In genomic region chr16:1390239-1390638, GRCh38 we compare ENCODE assay signal across 3 cellular contexts.
TF ChIP-seq lines count a peak whose summit lies in the region.

No MANE protein-coding gene starts in this region.

TF ChIP-seq in IMR-90, 13 proteins besides CTCF, POLR2A, EP300 and RAD21:
- no peak for TF ChIP-seq MXI1 (IDR thresholded peaks at IDR 0.05; ENCODE audit: borderline replicate concordance, low read depth, low read length)
- TF ChIP-seq FOS (IDR thresholded peaks at IDR 0.05; ENCODE audit: low read depth, low read length): no peak
- TF ChIP-seq NFE2L2 (IDR thresholded peaks at IDR 0.05; ENCODE audit: low read depth, low read length): no peak
- TF ChIP-seq CHD1 (IDR thresholded peaks at IDR 0.05; ENCODE audit: low read depth, low read length): no peak
- no peak for TF ChIP-seq CEBPB (IDR thresholded peaks at IDR 0.05; ENCODE audit: low read depth, low read length)
TF ChIP-seq in IMR-90: peak in this region for 0.

TF ChIP-seq in WTC11, 78 proteins besides CTCF, POLR2A, EP300 and RAD21:
- TF ChIP-seq CREB1 (CRISPR knock-in tag; IDR thresholded peaks at IDR 0.05) (no peak), ATF1 (CRISPR knock-in tag; IDR thresholded peaks at IDR 0.05) (no peak), EMX1 (CRISPR knock-in tag; IDR thresholded peaks at IDR 0.05) (no peak), E2F1 (CRISPR knock-in tag; IDR thresholded peaks at IDR 0.05) (no peak)

TF ChIP-seq in GM23338, 12 proteins besides CTCF, POLR2A, EP300 and RAD21:
- TF ChIP-seq POLR2AphosphoS5 (IDR thresholded peaks at IDR 0.05; ENCODE audit: low read depth) (no peak), JUNB (IDR thresholded peaks at IDR 0.05; ENCODE audit: unreplicated experiment) (no peak), STAT1 (IDR thresholded peaks at IDR 0.05; ENCODE audit: unreplicated experiment) (no peak), ZNF114 (CRISPR knock-in tag; IDR thresholded peaks at IDR 0.05) (no peak), ZNF331 (CRISPR knock-in tag; IDR thresholded peaks at IDR 0.05; ENCODE audit: low read depth) (no peak), NANOG (IDR thresholded peaks at IDR 0.05; ENCODE audit: borderline replicate concordance) (no peak), EZH2phosphoT487 (IDR thresholded peaks at IDR 0.05; ENCODE audit: unreplicated experiment) (no peak), EZH2 (IDR thresholded peaks at IDR 0.05; ENCODE audit: low read depth, unreplicated experiment) (no peak), CREB1 (CRISPR knock-in tag; IDR thresholded peaks at IDR 0.05; ENCODE audit: low read depth) (no peak)
- TF ChIP-seq, protein P1, sequence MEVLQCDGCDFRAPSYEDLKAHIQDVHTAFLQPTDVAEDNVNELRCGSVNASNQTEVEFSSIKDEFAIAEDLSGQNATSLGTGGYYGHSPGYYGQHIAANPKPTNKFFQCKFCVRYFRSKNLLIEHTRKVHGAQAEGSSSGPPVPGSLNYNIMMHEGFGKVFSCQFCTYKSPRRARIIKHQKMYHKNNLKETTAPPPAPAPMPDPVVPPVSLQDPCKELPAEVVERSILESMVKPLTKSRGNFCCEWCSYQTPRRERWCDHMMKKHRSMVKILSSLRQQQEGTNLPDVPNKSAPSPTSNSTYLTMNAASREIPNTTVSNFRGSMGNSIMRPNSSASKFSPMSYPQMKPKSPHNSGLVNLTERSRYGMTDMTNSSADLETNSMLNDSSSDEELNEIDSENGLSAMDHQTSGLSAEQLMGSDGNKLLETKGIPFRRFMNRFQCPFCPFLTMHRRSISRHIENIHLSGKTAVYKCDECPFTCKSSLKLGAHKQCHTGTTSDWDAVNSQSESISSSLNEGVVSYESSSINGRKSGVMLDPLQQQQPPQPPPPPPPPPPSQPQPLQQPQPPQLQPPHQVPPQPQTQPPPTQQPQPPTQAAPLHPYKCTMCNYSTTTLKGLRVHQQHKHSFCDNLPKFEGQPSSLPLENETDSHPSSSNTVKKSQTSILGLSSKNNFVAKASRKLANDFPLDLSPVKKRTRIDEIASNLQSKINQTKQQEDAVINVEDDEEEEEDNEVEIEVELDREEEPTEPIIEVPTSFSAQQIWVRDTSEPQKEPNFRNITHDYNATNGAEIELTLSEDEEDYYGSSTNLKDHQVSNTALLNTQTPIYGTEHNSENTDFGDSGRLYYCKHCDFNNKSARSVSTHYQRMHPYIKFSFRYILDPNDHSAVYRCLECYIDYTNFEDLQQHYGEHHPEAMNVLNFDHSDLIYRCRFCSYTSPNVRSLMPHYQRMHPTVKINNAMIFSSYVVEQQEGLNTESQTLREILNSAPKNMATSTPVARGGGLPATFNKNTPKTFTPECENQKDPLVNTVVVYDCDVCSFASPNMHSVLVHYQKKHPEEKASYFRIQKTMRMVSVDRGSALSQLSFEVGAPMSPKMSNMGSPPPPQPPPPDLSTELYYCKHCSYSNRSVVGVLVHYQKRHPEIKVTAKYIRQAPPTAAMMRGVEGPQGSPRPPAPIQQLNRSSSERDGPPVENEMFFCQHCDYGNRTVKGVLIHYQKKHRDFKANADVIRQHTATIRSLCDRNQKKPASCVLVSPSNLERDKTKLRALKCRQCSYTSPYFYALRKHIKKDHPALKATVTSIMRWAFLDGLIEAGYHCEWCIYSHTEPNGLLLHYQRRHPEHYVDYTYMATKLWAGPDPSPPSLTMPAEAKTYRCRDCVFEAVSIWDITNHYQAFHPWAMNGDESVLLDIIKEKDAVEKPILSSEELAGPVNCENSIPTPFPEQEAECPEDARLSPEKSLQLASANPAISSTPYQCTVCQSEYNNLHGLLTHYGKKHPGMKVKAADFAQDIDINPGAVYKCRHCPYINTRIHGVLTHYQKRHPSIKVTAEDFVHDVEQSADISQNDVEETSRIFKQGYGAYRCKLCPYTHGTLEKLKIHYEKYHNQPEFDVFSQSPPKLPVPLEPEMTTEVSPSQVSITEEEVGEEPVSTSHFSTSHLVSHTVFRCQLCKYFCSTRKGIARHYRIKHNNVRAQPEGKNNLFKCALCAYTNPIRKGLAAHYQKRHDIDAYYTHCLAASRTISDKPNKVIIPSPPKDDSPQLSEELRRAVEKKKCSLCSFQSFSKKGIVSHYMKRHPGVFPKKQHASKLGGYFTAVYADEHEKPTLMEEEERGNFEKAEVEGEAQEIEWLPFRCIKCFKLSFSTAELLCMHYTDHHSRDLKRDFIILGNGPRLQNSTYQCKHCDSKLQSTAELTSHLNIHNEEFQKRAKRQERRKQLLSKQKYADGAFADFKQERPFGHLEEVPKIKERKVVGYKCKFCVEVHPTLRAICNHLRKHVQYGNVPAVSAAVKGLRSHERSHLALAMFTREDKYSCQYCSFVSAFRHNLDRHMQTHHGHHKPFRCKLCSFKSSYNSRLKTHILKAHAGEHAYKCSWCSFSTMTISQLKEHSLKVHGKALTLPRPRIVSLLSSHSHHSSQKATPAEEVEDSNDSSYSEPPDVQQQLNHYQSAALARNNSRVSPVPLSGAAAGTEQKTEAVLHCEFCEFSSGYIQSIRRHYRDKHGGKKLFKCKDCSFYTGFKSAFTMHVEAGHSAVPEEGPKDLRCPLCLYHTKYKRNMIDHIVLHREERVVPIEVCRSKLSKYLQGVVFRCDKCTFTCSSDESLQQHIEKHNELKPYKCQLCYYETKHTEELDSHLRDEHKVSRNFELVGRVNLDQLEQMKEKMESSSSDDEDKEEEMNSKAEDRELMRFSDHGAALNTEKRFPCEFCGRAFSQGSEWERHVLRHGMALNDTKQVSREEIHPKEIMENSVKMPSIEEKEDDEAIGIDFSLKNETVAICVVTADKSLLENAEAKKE (CRISPR knock-in tag; IDR thresholded peaks at IDR 0.05): no peak
- TF ChIP-seq, protein P2, sequence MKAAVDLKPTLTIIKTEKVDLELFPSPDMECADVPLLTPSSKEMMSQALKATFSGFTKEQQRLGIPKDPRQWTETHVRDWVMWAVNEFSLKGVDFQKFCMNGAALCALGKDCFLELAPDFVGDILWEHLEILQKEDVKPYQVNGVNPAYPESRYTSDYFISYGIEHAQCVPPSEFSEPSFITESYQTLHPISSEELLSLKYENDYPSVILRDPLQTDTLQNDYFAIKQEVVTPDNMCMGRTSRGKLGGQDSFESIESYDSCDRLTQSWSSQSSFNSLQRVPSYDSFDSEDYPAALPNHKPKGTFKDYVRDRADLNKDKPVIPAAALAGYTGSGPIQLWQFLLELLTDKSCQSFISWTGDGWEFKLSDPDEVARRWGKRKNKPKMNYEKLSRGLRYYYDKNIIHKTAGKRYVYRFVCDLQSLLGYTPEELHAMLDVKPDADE (IDR thresholded peaks at IDR 0.05): no peak
- TF ChIP-seq, protein P3, sequence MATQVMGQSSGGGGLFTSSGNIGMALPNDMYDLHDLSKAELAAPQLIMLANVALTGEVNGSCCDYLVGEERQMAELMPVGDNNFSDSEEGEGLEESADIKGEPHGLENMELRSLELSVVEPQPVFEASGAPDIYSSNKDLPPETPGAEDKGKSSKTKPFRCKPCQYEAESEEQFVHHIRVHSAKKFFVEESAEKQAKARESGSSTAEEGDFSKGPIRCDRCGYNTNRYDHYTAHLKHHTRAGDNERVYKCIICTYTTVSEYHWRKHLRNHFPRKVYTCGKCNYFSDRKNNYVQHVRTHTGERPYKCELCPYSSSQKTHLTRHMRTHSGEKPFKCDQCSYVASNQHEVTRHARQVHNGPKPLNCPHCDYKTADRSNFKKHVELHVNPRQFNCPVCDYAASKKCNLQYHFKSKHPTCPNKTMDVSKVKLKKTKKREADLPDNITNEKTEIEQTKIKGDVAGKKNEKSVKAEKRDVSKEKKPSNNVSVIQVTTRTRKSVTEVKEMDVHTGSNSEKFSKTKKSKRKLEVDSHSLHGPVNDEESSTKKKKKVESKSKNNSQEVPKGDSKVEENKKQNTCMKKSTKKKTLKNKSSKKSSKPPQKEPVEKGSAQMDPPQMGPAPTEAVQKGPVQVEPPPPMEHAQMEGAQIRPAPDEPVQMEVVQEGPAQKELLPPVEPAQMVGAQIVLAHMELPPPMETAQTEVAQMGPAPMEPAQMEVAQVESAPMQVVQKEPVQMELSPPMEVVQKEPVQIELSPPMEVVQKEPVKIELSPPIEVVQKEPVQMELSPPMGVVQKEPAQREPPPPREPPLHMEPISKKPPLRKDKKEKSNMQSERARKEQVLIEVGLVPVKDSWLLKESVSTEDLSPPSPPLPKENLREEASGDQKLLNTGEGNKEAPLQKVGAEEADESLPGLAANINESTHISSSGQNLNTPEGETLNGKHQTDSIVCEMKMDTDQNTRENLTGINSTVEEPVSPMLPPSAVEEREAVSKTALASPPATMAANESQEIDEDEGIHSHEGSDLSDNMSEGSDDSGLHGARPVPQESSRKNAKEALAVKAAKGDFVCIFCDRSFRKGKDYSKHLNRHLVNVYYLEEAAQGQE (IDR thresholded peaks at IDR 0.05; ENCODE audit: unreplicated experiment): no peak
TF ChIP-seq in GM23338: peak in this region for 0.
